15 cellular contexts compared by ENCODE assay signal in genomic region chr17:59167571-59168001, GRCh38. TPM values are rescaled to one million over a fixed set of nuclear protein-coding genes. Genes with fewer than 3 reads are reported as not detected.
DNase-seq lines count a peak whose midpoint lies in the region; ATAC-seq, FAIRE-seq and TF ChIP-seq lines count a peak whose summit lies in the region.
"Had no signal": no experiment of that assay in that cellular context is flagged by ENCODE, and none has a peak within 500 bp of the region (broad histone marks: within the 10 kb centered on the region; RNA-seq: fewer than 3 reads in every experiment).

No MANE protein-coding gene starts in this region.

- in situ Hi-C loops in GM12878 (cut with MboI) = no loop called here

- intact Hi-C loops in GM12878 (cut with micrococcal nuclease; ENCODE audit: unreplicated experiment) = no loop called here
- intact Hi-C loops in activated CD4-positive, alpha-beta memory T cell treated with anti-CD3 and anti-CD28 coated beads for 36 hours (cut with micrococcal nuclease) = no loop called here

- SMC1A ChIA-PET in GM12878 (lab: Charles Lee; ENCODE audit: uncharacterized antibody, unreplicated experiment) = interaction anchor here (1.4 to 1.6 kb wide), 3 partner anchors 11 to 143 kb away, joined by 3 to 5 read pairs (median 4); no protein-coding TSS in a partner anchor

- H3K4me3 ChIP-seq in GM12878 = no peak overlapping the region

- no TSS peak for BruUV-seq in GM12878 (replicated peaks; lab: Mats Ljungman, UMichigan)

- FAIRE-seq in GM12878 (lab: Jason Lieb, UNC) = no peak
- FAIRE-seq: TTC549 had no signal

- RAD21 ChIA-PET in GM12878 (lab: Charles Lee; ENCODE audit: unreplicated experiment) = interaction anchor here (2.2 kb wide), 1 partner anchor 274 kb away, joined by 4 read pairs; no protein-coding TSS in a partner anchor

- peaks cover 6% of the 10 kb centered on the region for H3K4me1 Mint-ChIP-seq in activated CD4-positive, alpha-beta memory T cell treated with anti-CD3 and anti-CD28 coated beads for 36 hours (ENCODE audit: low read depth)
- H3K4me1 Mint-ChIP-seq: nephron had no signal

- H4K20me1 ChIP-seq in GM12878 (ENCODE audit: control insufficient read depth, insufficient read depth) = no peaks in the 10 kb centered on the region

- no peak overlapping the region; the same call in 1 of the 2 replicates for H3K4me2 ChIP-seq in GM12878 (ENCODE audit: control insufficient read depth, insufficient read depth)

- TF ChIP-seq POLR2A in GM12878 (IDR thresholded peaks at IDR 0.05; ENCODE audit: low read depth, low read length) = no peak

- TF ChIP-seq RAD21 in GM12878 (IDR thresholded peaks at IDR 0.05; ENCODE audit: insufficient read depth, low read depth, low read length) = no peak

- H3K9ac ChIP-seq in GM12878 (ENCODE audit: control insufficient read depth, insufficient read depth, low read length) = no peak overlapping the region

- peaks cover 7% of the 10 kb centered on the region for H3K36me3 Mint-ChIP-seq in activated CD4-positive, alpha-beta memory T cell treated with anti-CD3 and anti-CD28 coated beads for 36 hours

- H3K79me2 ChIP-seq in GM12878 (ENCODE audit: control insufficient read depth, insufficient read depth, low read length) = peaks cover 39% of the 10 kb centered on the region

- POLR2A ChIA-PET in GM12878 (lab: Charles Lee) = no interaction called here
- POLR2A ChIA-PET in activated CD4-positive, alpha-beta memory T cell treated with anti-CD3 and anti-CD28 coated beads for 36 hours (lab: Charles Lee) = no interaction called here

- peak; percentile 33 for ATAC-seq in GM12878

- no peak overlapping the region for H3K4me3 Mint-ChIP-seq in activated CD4-positive, alpha-beta memory T cell treated with anti-CD3 and anti-CD28 coated beads for 36 hours
- H3K4me3 Mint-ChIP-seq: B cell, nephron had no signal

- no peak overlapping the region for H3K27ac Mint-ChIP-seq in activated CD4-positive, alpha-beta memory T cell treated with anti-CD3 and anti-CD28 coated beads for 36 hours
- H3K27ac Mint-ChIP-seq: activated naive CD4-positive, alpha-beta T cell treated with anti-CD3 and anti-CD28 coated beads, Interleukin-2, amount 50 U/mL, for 72 hours; B cell; nephron had no signal

- WGBS in GM12878 (ENCODE audit: insufficient coverage, insufficient replicate concordance, low lambda C conversion rate, missing lambda C conversion rate) = 27% methylated on average over 2 of the region's 2 CpGs

- peaks cover 7% of the 10 kb centered on the region in 2 experiments; a peak in 3 of 4 replicates for H3K36me3 ChIP-seq in GM12878 (ENCODE audit: control insufficient read depth in 2 of 2, insufficient read depth in 2 of 2, low read length in 1 of 2)

- no peaks in the 10 kb centered on the region for H3K27me3 Mint-ChIP-seq in activated CD4-positive, alpha-beta memory T cell treated with anti-CD3 and anti-CD28 coated beads for 36 hours
- H3K27me3 Mint-ChIP-seq: B cell had no signal

- H3K4me1 ChIP-seq in GM12878 (ENCODE audit: control insufficient read depth, insufficient read depth, low read length) = no peaks in the 10 kb centered on the region

- no peaks in the 10 kb centered on the region for H3K27me3 ChIP-seq in GM12878 (replicated peaks in 1 of 2; ENCODE audit: control insufficient read depth in 2 of 2, insufficient read depth in 2 of 2, low read length in 1 of 2)

- TF ChIP-seq EP300 in GM12878 (IDR thresholded peaks at IDR 0.05; ENCODE audit: borderline replicate concordance in 1 of 2, control insufficient read depth in 1 of 2, low read depth in 2 of 2, low read length in 2 of 2) = no peak

- H3K27ac ChIP-seq in GM12878 (ENCODE audit: control insufficient read depth, insufficient read depth) = peak overlapping the region; percentile 9

- no peak for TF ChIP-seq CTCF in GM12878 (IDR thresholded peaks at IDR 0.05 in 2 of 3, conservative IDR thresholded peaks at IDR 0.05 in 1 of 3; ENCODE audit: control insufficient read depth in 2 of 3, extremely low read depth in 1 of 3, insufficient read depth in 1 of 3, low read depth in 3 of 3, low read length in 3 of 3)

- no peaks in the 10 kb centered on the region for H3K9me3 Mint-ChIP-seq in activated CD4-positive, alpha-beta memory T cell treated with anti-CD3 and anti-CD28 coated beads for 36 hours
- H3K9me3 Mint-ChIP-seq: activated naive CD4-positive, alpha-beta T cell treated with anti-CD3 and anti-CD28 coated beads, Interleukin-2, amount 50 U/mL, for 72 hours; nephron had no signal

- H2AFZ ChIP-seq in GM12878 (ENCODE audit: control insufficient read depth, low read depth, low read length) = no peak overlapping the region; the same call in 1 of the 2 replicates

- no peaks in the 10 kb centered on the region; the same call in 2 of the 3 replicates for H3K9me3 ChIP-seq in GM12878 (replicated peaks; ENCODE audit: control insufficient read depth, insufficient read depth, low read length)

- DNase-seq in Daoy (ENCODE audit: low read depth) = peak; percentile 39
- peak; percentile 70 for DNase-seq in NCI-H226
- no peak for DNase-seq in GM12878 (ENCODE audit: low read depth, low spot score)
- DNase-seq in glomerular visceral epithelial cell (ENCODE audit: extremely low spot score) = peak; percentile 39
- DNase-seq in inferior parietal cortex (ENCODE audit: extremely low spot score) = no peak
- DNase-seq in activated CD4-positive, alpha-beta memory T cell treated with anti-CD3 and anti-CD28 coated beads for 36 hours = no peak
- no peak for DNase-seq in NCI-H82 (lab: John Stamatoyannopoulos, UW)
- no peak for DNase-seq in NCI-H2171 (lab: John Stamatoyannopoulos, UW)
- DNase-seq: NCI-H146, NCI-H748 treated with DMSO at 0.1 percent for 48 hours, SIG-M5 had no signal

- CTCF ChIA-PET in GM12878 (lab: Yijun Ruan, JAX) = interaction anchor here (3.6 kb wide), 1 partner anchor 17 kb away, joined by 15 read pairs; no protein-coding TSS in a partner anchor
- CTCF ChIA-PET in activated CD4-positive, alpha-beta memory T cell treated with anti-CD3 and anti-CD28 coated beads for 36 hours (lab: Charles Lee) = no interaction called here

RNA-seq across cellular contexts. Expression of gene PRR11, which starts 12.0 kb away (rescaled TPM):
- total RNA-seq in Daoy (2014; rRNA removed; shearing (Covaris generic)) = 14.0 and 14.7 TPM in 2 replicates
- 9.7 and 11.0 TPM in 2 replicates for total RNA-seq in GM12878 (2013; cell fraction: nucleolus; rRNA removed)
- total RNA-seq in GM12878 (2014; rRNA removed) (20.8 and 21.2 TPM in 2 replicates), GM12878 (2014; rRNA removed; fragmentation: Illumina TruSeq; extraction: Trizol) (73.9 and 74.4 TPM in 2 replicates), GM12878 (2021) (51.3 and 54.0 TPM in 2 replicates)
- polyA plus RNA-seq in GM12878 (2011; ENCODE audit: low read depth) = 18.2 TPM
- polyA plus RNA-seq in GM12878 (2011; rRNA removed) (78.3 and 95.1 TPM in 2 replicates), GM12878 (2014; fragmentation: Illumina TruSeq; extraction: Trizol) (97.0 and 99.8 TPM in 2 replicates), GM12878 (2014; fragmentation: Nextera tagmentation; extraction: Ambion mirVana) (10 to 100 TPM; 32.6 to 49.8 TPM), GM12878 (2014; rRNA removed) (46.8 and 49.7 TPM in 2 replicates), GM12878 (2016; fragmentation: Nextera tagmentation; extraction: Ambion mirVana) (10 to 100 TPM; 39.8 to 46.2 TPM)
- polyA plus RNA-seq in GM12878 (2011; cell fraction: cytosol; rRNA removed) = 60.4 and 69.0 TPM in 2 replicates
- polyA plus RNA-seq in GM12878 (2011; cell fraction: nucleus; rRNA removed) = 7.3 and 15.0 TPM in 2 replicates
- polyA plus RNA-seq in GM12878 (2012) = 35.8 and 40.1 TPM in 2 replicates
- polyA minus RNA-seq in GM12878 (2011; rRNA and poly(A)+ RNA removed) = 95.1 and 98.6 TPM in 2 replicates
- 39.4 and 48.4 TPM in 2 replicates for polyA minus RNA-seq in GM12878 (2011; cell fraction: cytosol; rRNA and poly(A)+ RNA removed)
- polyA minus RNA-seq in GM12878 (2011; cell fraction: nucleus; rRNA and poly(A)+ RNA removed) = 5.8 and 8.9 TPM in 2 replicates
- 10 to 100 TPM; 67.3 to 70.2 TPM for total RNA-seq in activated CD4-positive, alpha-beta memory T cell treated with anti-CD3 and anti-CD28 coated beads for 36 hours

RNA-seq across cellular contexts. Expression of gene SKA2, which starts 12.6 kb away (rescaled TPM):
- 110 and 118 TPM in 2 replicates for total RNA-seq in Daoy (2014; rRNA removed; shearing (Covaris generic))
- total RNA-seq in GM12878 (2013; cell fraction: nucleolus; rRNA removed) = 9.8 and 11.1 TPM in 2 replicates
- total RNA-seq in GM12878 (2014; rRNA removed) (57.8 and 59.5 TPM in 2 replicates), GM12878 (2014; rRNA removed; fragmentation: Illumina TruSeq; extraction: Trizol) (123 and 131 TPM in 2 replicates), GM12878 (2021) (65.9 and 66.8 TPM in 2 replicates)
- polyA plus RNA-seq in GM12878 (2011; ENCODE audit: low read depth) = 63.5 TPM
- polyA plus RNA-seq in GM12878 (2011; rRNA removed) (40.3 and 72.1 TPM in 2 replicates), GM12878 (2014; fragmentation: Illumina TruSeq; extraction: Trizol) (137 and 168 TPM in 2 replicates), GM12878 (2014; fragmentation: Nextera tagmentation; extraction: Ambion mirVana) (100 to 1,000 TPM; 110 to 114 TPM), GM12878 (2014; rRNA removed) (71.4 and 82.5 TPM in 2 replicates), GM12878 (2016; fragmentation: Nextera tagmentation; extraction: Ambion mirVana) (100 to 1,000 TPM; 124 to 133 TPM)
- 14.0 and 17.8 TPM in 2 replicates for polyA plus RNA-seq in GM12878 (2011; cell fraction: cytosol; rRNA removed)
- polyA plus RNA-seq in GM12878 (2011; cell fraction: nucleus; rRNA removed) = 8.0 and 8.6 TPM in 2 replicates
- 56.2 and 87.0 TPM in 2 replicates for polyA plus RNA-seq in GM12878 (2012)
- 14.1 and 15.5 TPM in 2 replicates for polyA minus RNA-seq in GM12878 (2011; rRNA and poly(A)+ RNA removed)
- polyA minus RNA-seq in GM12878 (2011; cell fraction: cytosol; rRNA and poly(A)+ RNA removed) = 9.5 and 12.6 TPM in 2 replicates
- 6.2 and 18.9 TPM in 2 replicates for polyA minus RNA-seq in GM12878 (2011; cell fraction: nucleus; rRNA and poly(A)+ RNA removed)
- total RNA-seq in activated CD4-positive, alpha-beta memory T cell treated with anti-CD3 and anti-CD28 coated beads for 36 hours = 10 to 100 TPM; 83.5 to 83.9 TPM

RNA-seq across cellular contexts. Expression of gene SMG8, which starts 42.2 kb away (rescaled TPM):
- total RNA-seq in Daoy (2014; rRNA removed; shearing (Covaris generic)) = 15.2 and 17.3 TPM in 2 replicates
- 26.1 and 28.2 TPM in 2 replicates for total RNA-seq in GM12878 (2013; cell fraction: nucleolus; rRNA removed)
- total RNA-seq in GM12878 (2014; rRNA removed) = 17.5 and 20.0 TPM in 2 replicates
- 17.3 and 17.7 TPM in 2 replicates for total RNA-seq in GM12878 (2014; rRNA removed; fragmentation: Illumina TruSeq; extraction: Trizol)
- 13.6 and 14.6 TPM in 2 replicates for total RNA-seq in GM12878 (2021)
- 7.7 TPM for polyA plus RNA-seq in GM12878 (2011; ENCODE audit: low read depth)
- polyA plus RNA-seq in GM12878 (2011; rRNA removed) = 15.6 and 16.9 TPM in 2 replicates
- polyA plus RNA-seq in GM12878 (2011; cell fraction: cytosol; rRNA removed) = 12.3 and 12.9 TPM in 2 replicates
- 10.8 and 11.1 TPM in 2 replicates for polyA plus RNA-seq in GM12878 (2011; cell fraction: nucleus; rRNA removed)
- polyA plus RNA-seq in GM12878 (2012) = 8.3 and 10.5 TPM in 2 replicates
- polyA plus RNA-seq in GM12878 (2014; fragmentation: Illumina TruSeq; extraction: Trizol) = 15.6 and 18.9 TPM in 2 replicates
- polyA plus RNA-seq in GM12878 (2014; fragmentation: Nextera tagmentation; extraction: Ambion mirVana) = 1 to 10 TPM; 2.8 to 3.8 TPM
- 10.3 and 11.1 TPM in 2 replicates for polyA plus RNA-seq in GM12878 (2014; rRNA removed)
- polyA plus RNA-seq in GM12878 (2016; fragmentation: Nextera tagmentation; extraction: Ambion mirVana) = 10 to 100 TPM; 15.8 to 16.8 TPM
- polyA minus RNA-seq in GM12878 (2011; rRNA and poly(A)+ RNA removed) = 18.4 and 24.5 TPM in 2 replicates
- 5.6 and 6.1 TPM in 2 replicates for polyA minus RNA-seq in GM12878 (2011; cell fraction: cytosol; rRNA and poly(A)+ RNA removed)
- polyA minus RNA-seq in GM12878 (2011; cell fraction: nucleus; rRNA and poly(A)+ RNA removed) = 17.4 and 19.6 TPM in 2 replicates
- total RNA-seq in activated CD4-positive, alpha-beta memory T cell treated with anti-CD3 and anti-CD28 coated beads for 36 hours = 10 to 100 TPM; 15.3 to 15.8 TPM

RNA-seq across cellular contexts. Expression of gene GDPD1, which starts 52.7 kb away (rescaled TPM):
- 0.57 and 1.4 TPM in 2 replicates for total RNA-seq in Daoy (2014; rRNA removed; shearing (Covaris generic))
- 9.9 and 11.4 TPM in 2 replicates for total RNA-seq in GM12878 (2013; cell fraction: nucleolus; rRNA removed)
- total RNA-seq in GM12878 (2014; rRNA removed) (0.56 and 0.65 TPM in 2 replicates), GM12878 (2014; rRNA removed; fragmentation: Illumina TruSeq; extraction: Trizol) (0.81 and 1.3 TPM in 2 replicates), GM12878 (2021) (0.64 and 0.74 TPM in 2 replicates)
- polyA plus RNA-seq in GM12878 (2011; ENCODE audit: low read depth) = 0.42 TPM
- polyA plus RNA-seq in GM12878 (2011; rRNA removed) (1.6 and 3.3 TPM in 2 replicates), GM12878 (2014; fragmentation: Illumina TruSeq; extraction: Trizol) (0.88 and 1.6 TPM in 2 replicates), GM12878 (2014; fragmentation: Nextera tagmentation; extraction: Ambion mirVana) (under 1 TPM; 0.18 to 0.40 TPM), GM12878 (2014; rRNA removed) (0.34 and 0.79 TPM in 2 replicates), GM12878 (2016; fragmentation: Nextera tagmentation; extraction: Ambion mirVana) (under 1 TPM; 0.54 to 0.64 TPM)
- 0.43 and 0.63 TPM in 2 replicates for polyA plus RNA-seq in GM12878 (2011; cell fraction: cytosol; rRNA removed)
- 0.94 and 0.97 TPM in 2 replicates for polyA plus RNA-seq in GM12878 (2011; cell fraction: nucleus; rRNA removed)
- 0.58 TPM in 2 replicates for polyA plus RNA-seq in GM12878 (2012)
- polyA minus RNA-seq in GM12878 (2011; rRNA and poly(A)+ RNA removed) = 1.0 and 1.8 TPM in 2 replicates
- 1.0 TPM in 1 of 2 replicates, not detected in the other for polyA minus RNA-seq in GM12878 (2011; cell fraction: cytosol; rRNA and poly(A)+ RNA removed)
- polyA minus RNA-seq in GM12878 (2011; cell fraction: nucleus; rRNA and poly(A)+ RNA removed) = 0.97 and 2.7 TPM in 2 replicates
- total RNA-seq in activated CD4-positive, alpha-beta memory T cell treated with anti-CD3 and anti-CD28 coated beads for 36 hours = 1 to 10 TPM; 2.9 to 3.5 TPM

Comparison
In these comparisons a context has a peak if more than half of its experiments do, and no peak if none do; other contexts are left out.
1. DNase-seq: peak in Daoy (single experiment), NCI-H226 (single experiment) and glomerular visceral epithelial cell (single experiment); none in GM12878 (single experiment), inferior parietal cortex (single experiment), activated CD4-positive, alpha-beta memory T cell treated with anti-CD3 and anti-CD28 coated beads for 36 hours (single experiment), NCI-H82 (single experiment) and NCI-H2171 (single experiment).